Comparison of ENCODE assay signal across 9 cellular contexts in genomic region chr6:104326173-104327001, GRCh38.
DNase-seq lines count a peak whose midpoint lies in the region; ATAC-seq lines count a peak whose summit lies in the region.
"Had no signal": no experiment of that assay in that cellular context is flagged by ENCODE, and none has a peak within 500 bp of the region (broad histone marks: within the 10 kb centered on the region; RNA-seq: fewer than 3 reads in every experiment).

No MANE protein-coding gene starts in this region.

- H3K4me3 Mint-ChIP-seq in activated T-helper 17 cell treated with anti-CD3 and anti-CD28 coated beads, Interleukin-2, amount 50 U/mL, for 72 hours, result no peak overlapping the region

- no peaks in the 10 kb centered on the region for H3K9me3 Mint-ChIP-seq in activated T-helper 17 cell treated with anti-CD3 and anti-CD28 coated beads, Interleukin-2, amount 50 U/mL, for 72 hours

- H3K36me3 Mint-ChIP-seq in activated T-helper 17 cell treated with anti-CD3 and anti-CD28 coated beads, Interleukin-2, amount 50 U/mL, for 72 hours (ENCODE audit: low read depth), result no peaks in the 10 kb centered on the region

- no peak overlapping the region for H3K27ac Mint-ChIP-seq in activated T-helper 17 cell treated with anti-CD3 and anti-CD28 coated beads, Interleukin-2, amount 50 U/mL, for 72 hours

- no peaks in the 10 kb centered on the region for H3K27me3 Mint-ChIP-seq in activated T-helper 17 cell treated with anti-CD3 and anti-CD28 coated beads, Interleukin-2, amount 50 U/mL, for 72 hours

- H3K4me1 Mint-ChIP-seq in activated T-helper 17 cell treated with anti-CD3 and anti-CD28 coated beads, Interleukin-2, amount 50 U/mL, for 72 hours, result no peaks in the 10 kb centered on the region

- ATAC-seq in GM19463 (IDR thresholded peaks at IDR 0.05; ENCODE audit: unreplicated experiment) (peak; percentile 75), HG03342 (IDR thresholded peaks at IDR 0.05; ENCODE audit: unreplicated experiment) (peak; percentile 74), GM21737 (IDR thresholded peaks at IDR 0.05; ENCODE audit: unreplicated experiment) (no peak)
- peak; percentile 28 for ATAC-seq in activated T-helper 17 cell treated with anti-CD3 and anti-CD28 coated beads, Interleukin-2, amount 50 U/mL, for 72 hours (replicated peaks)

- DNase-seq in renal cortical epithelial cell (ENCODE audit: low read depth), result peak; percentile 61
- DNase-seq in inferior parietal cortex (ENCODE audit: extremely low spot score), result no peak
- DNase-seq in NCI-H2171 treated with DMSO at 0.1 percent for 48 hours (lab: John Stamatoyannopoulos, UW), result no peak
- no peak for DNase-seq in NCI-H1105 (lab: John Stamatoyannopoulos, UW)
- DNase-seq: activated T-cell treated with anti-CD3 and anti-CD28 coated beads, Interleukin-2, amount 50 U/mL, for 1 hour had no signal
